19 cellular contexts compared by ENCODE assay signal in the genomic region with DNA sequence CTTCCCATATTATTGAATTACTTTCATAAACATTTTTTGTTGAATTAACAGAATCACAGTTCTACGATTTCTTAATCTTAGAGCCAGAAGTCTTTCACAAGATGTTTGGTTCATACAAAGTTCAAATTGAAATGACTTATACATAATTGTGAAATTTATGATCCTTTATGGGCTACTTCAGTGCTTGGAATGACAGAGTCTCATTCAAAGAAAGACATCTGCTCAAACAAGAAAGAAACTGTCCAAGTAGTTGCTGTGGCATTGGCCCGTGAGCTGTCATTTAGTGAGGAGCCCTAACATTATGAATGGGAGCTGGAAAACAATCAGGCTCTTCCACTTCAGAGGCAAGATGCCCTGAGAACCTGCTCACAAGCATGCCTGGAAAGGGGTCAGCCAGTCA.
A peak's percentile ranks its signal among the peaks of the same experiment; 100 is the strongest.
DNase-seq lines count a peak whose midpoint lies in the region; ATAC-seq and TF ChIP-seq lines count a peak whose summit lies in the region.
"Had no signal": no experiment of that assay in that cellular context is flagged by ENCODE, and none has a peak within 500 bp of the region (broad histone marks: within the 10 kb centered on the region; RNA-seq: fewer than 3 reads in every experiment).

No MANE protein-coding gene starts in this region.

- peaks cover 3% of the 10 kb centered on the region for H3K4me1 Mint-ChIP-seq in activated CD4-positive, alpha-beta memory T cell treated with anti-CD3 and anti-CD28 coated beads for 36 hours (ENCODE audit: low read depth)

- TF ChIP-seq CTCF in SK-N-SH (IDR thresholded peaks at IDR 0.05) (no peak), RWPE2 (IDR thresholded peaks at IDR 0.05; ENCODE audit: poor library complexity, severe bottlenecking) (no peak), GM13977 (IDR thresholded peaks at IDR 0.05; ENCODE audit: extremely low read depth, insufficient read depth, missing control alignments) (no peak)

- 67% methylated on average over 2 of the region's 2 CpGs for WGBS in SK-N-SH (ENCODE audit: low lambda C conversion rate)

- TF ChIP-seq EP300 in SK-N-SH (IDR thresholded peaks at IDR 0.05; ENCODE audit: borderline replicate concordance in 1 of 2, low read depth in 1 of 2, low read length in 1 of 2) = no peak

- H3K27ac ChIP-seq in SK-N-SH (ENCODE audit: low read depth in 2 of 2, low read length in 1 of 2) (no peak overlapping the region), RWPE2 (ENCODE audit: poor library complexity, severe bottlenecking) (no peak overlapping the region)
- H3K27ac ChIP-seq: tibial artery had no signal

- H4K20me1 ChIP-seq in SK-N-SH (ENCODE audit: insufficient read depth) = no peaks in the 10 kb centered on the region

- H3K4me3 ChIP-seq in SK-N-SH (ENCODE audit: low read depth in 2 of 2, low read length in 1 of 2) = no peak overlapping the region
- H3K4me3 ChIP-seq in RWPE2 (ENCODE audit: severe bottlenecking) = no peak overlapping the region
- H3K4me3 ChIP-seq: Peyer's patch, tibial artery had no signal

- DNase-seq in SK-N-SH (no peak), RWPE2 (ENCODE audit: low spot score) (no peak), foreskin melanocyte (peak; percentile 72), stromal cell of bone marrow (ENCODE audit: low read depth) (peak; percentile 43), GM13977 (ENCODE audit: low spot score) (no peak)
- no peak for DNase-seq in activated CD4-positive, alpha-beta memory T cell treated with anti-CD3 and anti-CD28 coated beads for 36 hours
- DNase-seq: activated CD4-positive, alpha-beta T cell treated with anti-CD3 and anti-CD28 coated beads, Interleukin-2, amount 50 U/mL, for 1 hour; HFFc6; mesendoderm; NCI-H1105 treated with DMSO at 0.1 percent for 48 hours; NCI-H526; Peyer's patch; stimulated activated CD4-positive, alpha-beta T cell treated with anti-CD3 and anti-CD28 coated beads, Interleukin-15, amount 100 ng/mL, for 24 hours; tibial artery had no signal

- H3K36me3 ChIP-seq in SK-N-SH (replicated peaks in 1 of 2; ENCODE audit: control insufficient read depth in 1 of 2, insufficient read depth in 2 of 2, low read length in 1 of 2) (peaks cover 7 to 15% of the 10 kb centered on the region in 2 experiments), RWPE2 (ENCODE audit: low read depth) (peaks cover 14% of the 10 kb centered on the region)

- POLR2A ChIA-PET in SK-N-SH (lab: Yijun Ruan, JAX) = no interaction called here
- POLR2A ChIA-PET in activated CD4-positive, alpha-beta memory T cell treated with anti-CD3 and anti-CD28 coated beads for 36 hours (lab: Charles Lee) = no interaction called here

- H3K27me3 ChIP-seq in SK-N-SH (ENCODE audit: insufficient read depth) = no peaks in the 10 kb centered on the region
- no peaks in the 10 kb centered on the region for H3K27me3 ChIP-seq in RWPE2 (ENCODE audit: insufficient read depth, poor library complexity, severe bottlenecking)
- H3K27me3 ChIP-seq: Peyer's patch, tibial artery had no signal

- H3K27me3 Mint-ChIP-seq in activated CD4-positive, alpha-beta memory T cell treated with anti-CD3 and anti-CD28 coated beads for 36 hours = no peaks in the 10 kb centered on the region
- H3K27me3 Mint-ChIP-seq: activated T-helper 17 cell treated with anti-CD3 and anti-CD28 coated beads, Interleukin-2, amount 50 U/mL, for 72 hours; brain had no signal

- no peak overlapping the region for H3K9ac ChIP-seq in SK-N-SH

- ATAC-seq in SK-N-SH treated with all-trans-retinoic acid at 6 μM for 48 hours = no peak
- ATAC-seq in RWPE2 (ENCODE audit: low read depth) = peak; percentile 74
- ATAC-seq in HG03175 (IDR thresholded peaks at IDR 0.05; ENCODE audit: unreplicated experiment) = no peak
- ATAC-seq: activated T-helper 17 cell treated with anti-CD3 and anti-CD28 coated beads, Interleukin-2, amount 50 U/mL, for 72 hours had no signal

- TF ChIP-seq RAD21 in SK-N-SH (IDR thresholded peaks at IDR 0.05; ENCODE audit: low read length) = no peak

- no peaks in the 10 kb centered on the region for H3K9me2 ChIP-seq in SK-N-SH

- H3K27ac Mint-ChIP-seq in activated CD4-positive, alpha-beta memory T cell treated with anti-CD3 and anti-CD28 coated beads for 36 hours = no peak overlapping the region
- H3K27ac Mint-ChIP-seq: activated T-helper 17 cell treated with anti-CD3 and anti-CD28 coated beads, Interleukin-2, amount 50 U/mL, for 72 hours; HFFc6; T-helper 2 cell treated with Interferon-gamma antibody and Interleukin-4, amounts not matched to agents 5 μg/mL and 100 μg/mL, for 36 hours had no signal

- H3K4me3 Mint-ChIP-seq in activated CD4-positive, alpha-beta memory T cell treated with anti-CD3 and anti-CD28 coated beads for 36 hours = no peak overlapping the region
- H3K4me3 Mint-ChIP-seq: activated T-helper 17 cell treated with anti-CD3 and anti-CD28 coated beads, Interleukin-2, amount 50 U/mL, for 72 hours; brain; HFFc6; T-helper 2 cell treated with Interferon-gamma antibody and Interleukin-4, amounts not matched to agents 5 μg/mL and 100 μg/mL, for 36 hours had no signal

- no peaks in the 10 kb centered on the region for H3K9me3 Mint-ChIP-seq in activated CD4-positive, alpha-beta memory T cell treated with anti-CD3 and anti-CD28 coated beads for 36 hours
- H3K9me3 Mint-ChIP-seq: activated T-helper 17 cell treated with anti-CD3 and anti-CD28 coated beads, Interleukin-2, amount 50 U/mL, for 72 hours; brain; HFFc6; T-helper 2 cell treated with Interferon-gamma antibody and Interleukin-4, amounts not matched to agents 5 μg/mL and 100 μg/mL, for 36 hours had no signal

- in situ Hi-C loops in GM13977 (cut with MboI; ENCODE audit: low pct_unique_long_range_greater_than_20kb, low sequenced_read_pairs, unreplicated experiment) = no loop called here

- CTCF ChIA-PET in SK-N-SH (lab: Yijun Ruan, JAX) = interaction anchor here (1.4 kb wide), 1 partner anchor 9 kb away, joined by 3 read pairs; no protein-coding TSS in a partner anchor
- CTCF ChIA-PET in activated CD4-positive, alpha-beta memory T cell treated with anti-CD3 and anti-CD28 coated beads for 36 hours (lab: Charles Lee) = no interaction called here

- H3K79me2 ChIP-seq in SK-N-SH (ENCODE audit: insufficient read depth) = no peaks in the 10 kb centered on the region

- intact Hi-C loops in activated CD4-positive, alpha-beta memory T cell treated with anti-CD3 and anti-CD28 coated beads for 36 hours (cut with micrococcal nuclease) = no loop called here

- peaks cover 41% of the 10 kb centered on the region for H3K36me3 Mint-ChIP-seq in activated CD4-positive, alpha-beta memory T cell treated with anti-CD3 and anti-CD28 coated beads for 36 hours

- no peak overlapping the region for H2AFZ ChIP-seq in SK-N-SH (ENCODE audit: low read depth)

- no peaks in the 10 kb centered on the region for H3F3A ChIP-seq in SK-N-SH (replicated peaks; ENCODE audit: insufficient read depth)

- H3K4me2 ChIP-seq in SK-N-SH = no peak overlapping the region

- no peaks in the 10 kb centered on the region for H3K9me3 ChIP-seq in SK-N-SH
- H3K9me3 ChIP-seq in RWPE2 (ENCODE audit: severe bottlenecking) = no peaks in the 10 kb centered on the region
- H3K9me3 ChIP-seq: Peyer's patch, tibial artery had no signal

- H3K4me1 ChIP-seq in SK-N-SH (ENCODE audit: control insufficient read depth in 1 of 2, insufficient read depth in 2 of 2, low read depth in 1 of 2, low read length in 1 of 2) = peaks cover 0 to 16% of the 10 kb centered on the region in 2 experiments; a peak in 1 of 4 replicates
- peaks cover 36% of the 10 kb centered on the region for H3K4me1 ChIP-seq in RWPE2 (ENCODE audit: insufficient read depth, poor library complexity, severe bottlenecking)

TF ChIP-seq in SK-N-SH treated with all-trans-retinoic acid at 6 μM for 48 hours, 23 proteins besides CTCF, POLR2A, EP300 and RAD21:
- TF ChIP-seq BACH2 (CRISPR knock-in tag; IDR thresholded peaks at IDR 0.05; ENCODE audit: borderline replicate concordance) = no peak
- TF ChIP-seq ZNF8 (CRISPR knock-in tag; IDR thresholded peaks at IDR 0.05) = no peak
- TF ChIP-seq CREB5 (CRISPR knock-in tag; IDR thresholded peaks at IDR 0.05; ENCODE audit: low read depth) = 0 out of 2 replicates have a peak, but pooled peaks have one; percentile 31
- TF ChIP-seq ISL1 (CRISPR knock-in tag; IDR thresholded peaks at IDR 0.05) = peak; percentile 86

TF ChIP-seq in SK-N-SH, 30 proteins besides CTCF, POLR2A, EP300 and RAD21 (continues in another document):
- no peak for TF ChIP-seq GATA2 (CRISPR knock-in tag; IDR thresholded peaks at IDR 0.05)
- no peak for TF ChIP-seq CHD2 (IDR thresholded peaks at IDR 0.05; ENCODE audit: low read length, partially characterized antibody)
- no peak for TF ChIP-seq ELF1 (IDR thresholded peaks at IDR 0.05)
- no peak for TF ChIP-seq USF2 (IDR thresholded peaks at IDR 0.05; ENCODE audit: borderline replicate concordance, low read depth, low read length)
- TF ChIP-seq RCOR1 (IDR thresholded peaks at IDR 0.05; ENCODE audit: low read length) = no peak
- TF ChIP-seq SIN3A (IDR thresholded peaks at IDR 0.05; ENCODE audit: borderline replicate concordance, low read depth, low read length) = no peak
- TF ChIP-seq FOSL2 (IDR thresholded peaks at IDR 0.05; ENCODE audit: borderline replicate concordance, low read depth) = no peak
- TF ChIP-seq FOXJ3 (CRISPR knock-in tag; IDR thresholded peaks at IDR 0.05) = no peak
- TF ChIP-seq POLR2AphosphoS5 (IDR thresholded peaks at IDR 0.05; ENCODE audit: low read depth, low read length) = no peak
- TF ChIP-seq NFIC (IDR thresholded peaks at IDR 0.05; ENCODE audit: borderline replicate concordance) = no peak
- no peak for TF ChIP-seq MAX (IDR thresholded peaks at IDR 0.05; ENCODE audit: low read depth)
- no peak for TF ChIP-seq MXI1 (IDR thresholded peaks at IDR 0.05; ENCODE audit: low read depth, low read length)
- no peak for TF ChIP-seq RFX5 (IDR thresholded peaks at IDR 0.05; ENCODE audit: low read length)
- TF ChIP-seq JUND (IDR thresholded peaks at IDR 0.05) = no peak
- TF ChIP-seq SMC3 (IDR thresholded peaks at IDR 0.05; ENCODE audit: low read depth, low read length) = no peak

Comparison
In these comparisons a context has a peak if more than half of its experiments do, and no peak if none do; other contexts are left out.
1. DNase-seq: peak in foreskin melanocyte (single experiment) and stromal cell of bone marrow (single experiment); none in SK-N-SH (single experiment), RWPE2 (single experiment), activated CD4-positive, alpha-beta memory T cell treated with anti-CD3 and anti-CD28 coated beads for 36 hours (single experiment) and GM13977 (single experiment).